1 cellular context compared by ENCODE assay signal in the genomic region with DNA sequence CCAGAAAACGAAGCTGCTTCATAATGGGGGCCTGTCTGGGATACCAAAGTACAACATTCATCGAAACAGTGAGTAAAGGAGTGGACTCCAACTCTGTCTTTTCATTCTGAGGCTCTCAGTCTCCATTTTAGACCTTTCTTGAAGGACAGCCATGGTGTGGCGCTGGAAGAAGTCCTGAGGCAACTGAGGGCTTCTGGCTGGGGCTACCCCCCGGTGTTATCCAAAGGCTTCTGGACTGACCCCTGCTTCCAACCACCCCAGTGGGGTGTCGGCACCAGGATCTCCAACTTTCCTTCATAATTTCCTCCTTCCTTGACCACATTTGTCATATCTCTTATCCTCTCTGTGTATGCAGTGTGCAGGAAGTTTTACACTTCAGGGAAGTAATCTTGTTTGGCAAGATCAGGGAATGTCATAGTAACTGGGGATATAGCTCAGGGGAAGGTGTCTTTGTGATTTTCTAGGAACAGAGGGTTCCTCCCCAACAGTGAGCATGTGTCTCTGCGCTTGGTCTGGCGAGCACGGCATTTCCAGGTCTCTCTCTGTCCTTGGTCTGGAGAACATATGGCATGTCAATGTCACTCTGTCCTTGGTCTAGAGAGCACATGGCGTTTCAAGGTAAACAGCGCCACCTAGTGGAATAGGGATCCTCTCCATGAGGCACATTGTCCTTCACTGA.
TF ChIP-seq lines count a peak whose summit lies in the region.

No MANE protein-coding gene starts in this region.

TF ChIP-seq in HepG2, 621 proteins besides CTCF, POLR2A, EP300 and RAD21 (continued from another document and continues in another):
- TF ChIP-seq ZNF577 (CRISPR knock-in tag; IDR thresholded peaks at IDR 0.05; ENCODE audit: borderline replicate concordance, low read depth), result no peak
- TF ChIP-seq ZFP82 (CRISPR knock-in tag; IDR thresholded peaks at IDR 0.05; ENCODE audit: borderline replicate concordance), result no peak
- TF ChIP-seq, protein P1, sequence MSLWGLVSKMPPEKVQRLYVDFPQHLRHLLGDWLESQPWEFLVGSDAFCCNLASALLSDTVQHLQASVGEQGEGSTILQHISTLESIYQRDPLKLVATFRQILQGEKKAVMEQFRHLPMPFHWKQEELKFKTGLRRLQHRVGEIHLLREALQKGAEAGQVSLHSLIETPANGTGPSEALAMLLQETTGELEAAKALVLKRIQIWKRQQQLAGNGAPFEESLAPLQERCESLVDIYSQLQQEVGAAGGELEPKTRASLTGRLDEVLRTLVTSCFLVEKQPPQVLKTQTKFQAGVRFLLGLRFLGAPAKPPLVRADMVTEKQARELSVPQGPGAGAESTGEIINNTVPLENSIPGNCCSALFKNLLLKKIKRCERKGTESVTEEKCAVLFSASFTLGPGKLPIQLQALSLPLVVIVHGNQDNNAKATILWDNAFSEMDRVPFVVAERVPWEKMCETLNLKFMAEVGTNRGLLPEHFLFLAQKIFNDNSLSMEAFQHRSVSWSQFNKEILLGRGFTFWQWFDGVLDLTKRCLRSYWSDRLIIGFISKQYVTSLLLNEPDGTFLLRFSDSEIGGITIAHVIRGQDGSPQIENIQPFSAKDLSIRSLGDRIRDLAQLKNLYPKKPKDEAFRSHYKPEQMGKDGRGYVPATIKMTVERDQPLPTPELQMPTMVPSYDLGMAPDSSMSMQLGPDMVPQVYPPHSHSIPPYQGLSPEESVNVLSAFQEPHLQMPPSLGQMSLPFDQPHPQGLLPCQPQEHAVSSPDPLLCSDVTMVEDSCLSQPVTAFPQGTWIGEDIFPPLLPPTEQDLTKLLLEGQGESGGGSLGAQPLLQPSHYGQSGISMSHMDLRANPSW (CRISPR knock-in tag; IDR thresholded peaks at IDR 0.05; ENCODE audit: borderline replicate concordance), result no peak
- TF ChIP-seq, protein P2, sequence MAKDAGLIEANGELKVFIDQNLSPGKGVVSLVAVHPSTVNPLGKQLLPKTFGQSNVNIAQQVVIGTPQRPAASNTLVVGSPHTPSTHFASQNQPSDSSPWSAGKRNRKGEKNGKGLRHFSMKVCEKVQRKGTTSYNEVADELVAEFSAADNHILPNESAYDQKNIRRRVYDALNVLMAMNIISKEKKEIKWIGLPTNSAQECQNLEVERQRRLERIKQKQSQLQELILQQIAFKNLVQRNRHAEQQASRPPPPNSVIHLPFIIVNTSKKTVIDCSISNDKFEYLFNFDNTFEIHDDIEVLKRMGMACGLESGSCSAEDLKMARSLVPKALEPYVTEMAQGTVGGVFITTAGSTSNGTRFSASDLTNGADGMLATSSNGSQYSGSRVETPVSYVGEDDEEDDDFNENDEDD (CRISPR knock-in tag; IDR thresholded peaks at IDR 0.05; ENCODE audit: borderline replicate concordance), result peak; percentile 59; the same call in 1 of the 2 replicates
- TF ChIP-seq TCF7L2 (IDR thresholded peaks at IDR 0.05; ENCODE audit: low read depth, low read length), result no peak
- TF ChIP-seq MIER2 (CRISPR knock-in tag; IDR thresholded peaks at IDR 0.05), result peak; percentile 77; the same call in 1 of the 2 replicates
- TF ChIP-seq TMF1 (CRISPR knock-in tag; IDR thresholded peaks at IDR 0.05; ENCODE audit: low read depth), result no peak
- TF ChIP-seq DNMT1 (CRISPR knock-in tag; IDR thresholded peaks at IDR 0.05), result no peak
- TF ChIP-seq GLI4 (CRISPR knock-in tag; IDR thresholded peaks at IDR 0.05; ENCODE audit: borderline replicate concordance), result no peak
- TF ChIP-seq, protein P3, sequence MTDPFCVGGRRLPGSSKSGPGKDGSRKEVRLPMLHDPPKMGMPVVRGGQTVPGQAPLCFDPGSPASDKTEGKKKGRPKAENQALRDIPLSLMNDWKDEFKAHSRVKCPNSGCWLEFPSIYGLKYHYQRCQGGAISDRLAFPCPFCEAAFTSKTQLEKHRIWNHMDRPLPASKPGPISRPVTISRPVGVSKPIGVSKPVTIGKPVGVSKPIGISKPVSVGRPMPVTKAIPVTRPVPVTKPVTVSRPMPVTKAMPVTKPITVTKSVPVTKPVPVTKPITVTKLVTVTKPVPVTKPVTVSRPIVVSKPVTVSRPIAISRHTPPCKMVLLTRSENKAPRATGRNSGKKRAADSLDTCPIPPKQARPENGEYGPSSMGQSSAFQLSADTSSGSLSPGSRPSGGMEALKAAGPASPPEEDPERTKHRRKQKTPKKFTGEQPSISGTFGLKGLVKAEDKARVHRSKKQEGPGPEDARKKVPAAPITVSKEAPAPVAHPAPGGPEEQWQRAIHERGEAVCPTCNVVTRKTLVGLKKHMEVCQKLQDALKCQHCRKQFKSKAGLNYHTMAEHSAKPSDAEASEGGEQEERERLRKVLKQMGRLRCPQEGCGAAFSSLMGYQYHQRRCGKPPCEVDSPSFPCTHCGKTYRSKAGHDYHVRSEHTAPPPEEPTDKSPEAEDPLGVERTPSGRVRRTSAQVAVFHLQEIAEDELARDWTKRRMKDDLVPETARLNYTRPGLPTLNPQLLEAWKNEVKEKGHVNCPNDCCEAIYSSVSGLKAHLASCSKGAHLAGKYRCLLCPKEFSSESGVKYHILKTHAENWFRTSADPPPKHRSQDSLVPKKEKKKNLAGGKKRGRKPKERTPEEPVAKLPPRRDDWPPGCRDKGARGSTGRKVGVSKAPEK (CRISPR knock-in tag; IDR thresholded peaks at IDR 0.05; ENCODE audit: borderline replicate concordance), result no peak
- 0 out of 2 replicates have a peak, but pooled peaks have one; percentile 49 for TF ChIP-seq ZNF317 (CRISPR knock-in tag; IDR thresholded peaks at IDR 0.05)
- no peak for TF ChIP-seq ELF4 (CRISPR knock-in tag; IDR thresholded peaks at IDR 0.05; ENCODE audit: borderline replicate concordance)
- TF ChIP-seq HCFC1 (IDR thresholded peaks at IDR 0.05; ENCODE audit: low read depth, low read length), result no peak
- no peak for TF ChIP-seq KDM1A (CRISPR knock-in tag; IDR thresholded peaks at IDR 0.05)
- TF ChIP-seq, protein P4, sequence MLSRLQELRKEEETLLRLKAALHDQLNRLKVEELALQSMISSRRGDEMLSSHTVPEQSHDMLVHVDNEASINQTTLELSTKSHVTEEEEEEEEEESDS (CRISPR knock-in tag; IDR thresholded peaks at IDR 0.05; ENCODE audit: borderline replicate concordance), result no peak
- TF ChIP-seq SP4 (CRISPR knock-in tag; IDR thresholded peaks at IDR 0.05), result no peak
- TF ChIP-seq ZNF570 (CRISPR knock-in tag; IDR thresholded peaks at IDR 0.05; ENCODE audit: borderline replicate concordance), result no peak
- peak; percentile 33; the same call in 1 of the 2 replicates for TF ChIP-seq CEBPG (CRISPR knock-in tag; IDR thresholded peaks at IDR 0.05)
- TF ChIP-seq DMAP1 (CRISPR knock-in tag; IDR thresholded peaks at IDR 0.05), result peak; percentile 54
- TF ChIP-seq, protein P5, sequence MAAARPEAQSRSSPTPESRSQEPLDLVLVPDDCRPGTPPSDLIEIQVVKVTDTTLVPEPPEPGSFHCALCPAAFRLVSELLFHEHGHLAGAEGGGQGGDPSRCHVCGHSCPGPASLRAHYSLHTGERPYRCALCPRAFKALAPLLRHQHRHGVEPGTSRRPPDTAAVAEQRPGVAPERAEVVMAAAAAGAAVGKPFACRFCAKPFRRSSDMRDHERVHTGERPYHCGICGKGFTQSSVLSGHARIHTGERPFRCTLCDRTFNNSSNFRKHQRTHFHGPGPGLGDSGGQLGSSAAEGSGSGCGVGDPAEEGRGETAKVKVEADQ (CRISPR knock-in tag; IDR thresholded peaks at IDR 0.05; ENCODE audit: borderline replicate concordance), result no peak
- TF ChIP-seq TBX2 (CRISPR knock-in tag; IDR thresholded peaks at IDR 0.05; ENCODE audit: borderline replicate concordance), result no peak
- no peak for TF ChIP-seq CEBPB (IDR thresholded peaks at IDR 0.05; ENCODE audit: borderline replicate concordance, low read depth, low read length)
- no peak for TF ChIP-seq HDAC6 (IDR thresholded peaks at IDR 0.05; ENCODE audit: low read depth, low read length)
- 0 out of 2 replicates have a peak, but pooled peaks have one; percentile 36 for TF ChIP-seq RELA (CRISPR knock-in tag; IDR thresholded peaks at IDR 0.05)
- TF ChIP-seq, protein P6, sequence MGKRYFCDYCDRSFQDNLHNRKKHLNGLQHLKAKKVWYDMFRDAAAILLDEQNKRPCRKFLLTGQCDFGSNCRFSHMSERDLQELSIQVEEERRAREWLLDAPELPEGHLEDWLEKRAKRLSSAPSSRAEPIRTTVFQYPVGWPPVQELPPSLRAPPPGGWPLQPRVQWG (CRISPR knock-in tag; IDR thresholded peaks at IDR 0.05; ENCODE audit: borderline replicate concordance, low read depth), result no peak
- TF ChIP-seq NFATC3 (CRISPR knock-in tag; IDR thresholded peaks at IDR 0.05), result no peak
- TF ChIP-seq, protein P7, sequence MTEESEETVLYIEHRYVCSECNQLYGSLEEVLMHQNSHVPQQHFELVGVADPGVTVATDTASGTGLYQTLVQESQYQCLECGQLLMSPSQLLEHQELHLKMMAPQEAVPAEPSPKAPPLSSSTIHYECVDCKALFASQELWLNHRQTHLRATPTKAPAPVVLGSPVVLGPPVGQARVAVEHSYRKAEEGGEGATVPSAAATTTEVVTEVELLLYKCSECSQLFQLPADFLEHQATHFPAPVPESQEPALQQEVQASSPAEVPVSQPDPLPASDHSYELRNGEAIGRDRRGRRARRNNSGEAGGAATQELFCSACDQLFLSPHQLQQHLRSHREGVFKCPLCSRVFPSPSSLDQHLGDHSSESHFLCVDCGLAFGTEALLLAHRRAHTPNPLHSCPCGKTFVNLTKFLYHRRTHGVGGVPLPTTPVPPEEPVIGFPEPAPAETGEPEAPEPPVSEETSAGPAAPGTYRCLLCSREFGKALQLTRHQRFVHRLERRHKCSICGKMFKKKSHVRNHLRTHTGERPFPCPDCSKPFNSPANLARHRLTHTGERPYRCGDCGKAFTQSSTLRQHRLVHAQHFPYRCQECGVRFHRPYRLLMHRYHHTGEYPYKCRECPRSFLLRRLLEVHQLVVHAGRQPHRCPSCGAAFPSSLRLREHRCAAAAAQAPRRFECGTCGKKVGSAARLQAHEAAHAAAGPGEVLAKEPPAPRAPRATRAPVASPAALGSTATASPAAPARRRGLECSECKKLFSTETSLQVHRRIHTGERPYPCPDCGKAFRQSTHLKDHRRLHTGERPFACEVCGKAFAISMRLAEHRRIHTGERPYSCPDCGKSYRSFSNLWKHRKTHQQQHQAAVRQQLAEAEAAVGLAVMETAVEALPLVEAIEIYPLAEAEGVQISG (CRISPR knock-in tag; IDR thresholded peaks at IDR 0.05), result peak; percentile 34; the same call in 1 of the 2 replicates
- no peak for TF ChIP-seq TAF1 (CRISPR knock-in tag; IDR thresholded peaks at IDR 0.05)
- no peak for TF ChIP-seq ZFY (CRISPR knock-in tag; IDR thresholded peaks at IDR 0.05)
- TF ChIP-seq NR2C2 (CRISPR knock-in tag; IDR thresholded peaks at IDR 0.05; ENCODE audit: borderline replicate concordance), result no peak
- TF ChIP-seq, protein P8, sequence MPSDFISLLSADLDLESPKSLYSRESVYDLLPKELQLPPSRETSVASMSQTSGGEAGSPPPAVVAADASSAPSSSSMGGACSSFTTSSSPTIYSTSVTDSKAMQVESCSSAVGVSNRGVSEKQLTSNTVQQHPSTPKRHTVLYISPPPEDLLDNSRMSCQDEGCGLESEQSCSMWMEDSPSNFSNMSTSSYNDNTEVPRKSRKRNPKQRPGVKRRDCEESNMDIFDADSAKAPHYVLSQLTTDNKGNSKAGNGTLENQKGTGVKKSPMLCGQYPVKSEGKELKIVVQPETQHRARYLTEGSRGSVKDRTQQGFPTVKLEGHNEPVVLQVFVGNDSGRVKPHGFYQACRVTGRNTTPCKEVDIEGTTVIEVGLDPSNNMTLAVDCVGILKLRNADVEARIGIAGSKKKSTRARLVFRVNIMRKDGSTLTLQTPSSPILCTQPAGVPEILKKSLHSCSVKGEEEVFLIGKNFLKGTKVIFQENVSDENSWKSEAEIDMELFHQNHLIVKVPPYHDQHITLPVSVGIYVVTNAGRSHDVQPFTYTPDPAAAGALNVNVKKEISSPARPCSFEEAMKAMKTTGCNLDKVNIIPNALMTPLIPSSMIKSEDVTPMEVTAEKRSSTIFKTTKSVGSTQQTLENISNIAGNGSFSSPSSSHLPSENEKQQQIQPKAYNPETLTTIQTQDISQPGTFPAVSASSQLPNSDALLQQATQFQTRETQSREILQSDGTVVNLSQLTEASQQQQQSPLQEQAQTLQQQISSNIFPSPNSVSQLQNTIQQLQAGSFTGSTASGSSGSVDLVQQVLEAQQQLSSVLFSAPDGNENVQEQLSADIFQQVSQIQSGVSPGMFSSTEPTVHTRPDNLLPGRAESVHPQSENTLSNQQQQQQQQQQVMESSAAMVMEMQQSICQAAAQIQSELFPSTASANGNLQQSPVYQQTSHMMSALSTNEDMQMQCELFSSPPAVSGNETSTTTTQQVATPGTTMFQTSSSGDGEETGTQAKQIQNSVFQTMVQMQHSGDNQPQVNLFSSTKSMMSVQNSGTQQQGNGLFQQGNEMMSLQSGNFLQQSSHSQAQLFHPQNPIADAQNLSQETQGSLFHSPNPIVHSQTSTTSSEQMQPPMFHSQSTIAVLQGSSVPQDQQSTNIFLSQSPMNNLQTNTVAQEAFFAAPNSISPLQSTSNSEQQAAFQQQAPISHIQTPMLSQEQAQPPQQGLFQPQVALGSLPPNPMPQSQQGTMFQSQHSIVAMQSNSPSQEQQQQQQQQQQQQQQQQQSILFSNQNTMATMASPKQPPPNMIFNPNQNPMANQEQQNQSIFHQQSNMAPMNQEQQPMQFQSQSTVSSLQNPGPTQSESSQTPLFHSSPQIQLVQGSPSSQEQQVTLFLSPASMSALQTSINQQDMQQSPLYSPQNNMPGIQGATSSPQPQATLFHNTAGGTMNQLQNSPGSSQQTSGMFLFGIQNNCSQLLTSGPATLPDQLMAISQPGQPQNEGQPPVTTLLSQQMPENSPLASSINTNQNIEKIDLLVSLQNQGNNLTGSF (CRISPR knock-in tag; IDR thresholded peaks at IDR 0.05), result no peak
- TF ChIP-seq, protein P9, sequence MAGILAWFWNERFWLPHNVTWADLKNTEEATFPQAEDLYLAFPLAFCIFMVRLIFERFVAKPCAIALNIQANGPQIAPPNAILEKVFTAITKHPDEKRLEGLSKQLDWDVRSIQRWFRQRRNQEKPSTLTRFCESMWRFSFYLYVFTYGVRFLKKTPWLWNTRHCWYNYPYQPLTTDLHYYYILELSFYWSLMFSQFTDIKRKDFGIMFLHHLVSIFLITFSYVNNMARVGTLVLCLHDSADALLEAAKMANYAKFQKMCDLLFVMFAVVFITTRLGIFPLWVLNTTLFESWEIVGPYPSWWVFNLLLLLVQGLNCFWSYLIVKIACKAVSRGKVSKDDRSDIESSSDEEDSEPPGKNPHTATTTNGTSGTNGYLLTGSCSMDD (CRISPR knock-in tag; IDR thresholded peaks at IDR 0.05), result no peak
- TF ChIP-seq NFE2L1 (CRISPR knock-in tag; IDR thresholded peaks at IDR 0.05; ENCODE audit: borderline replicate concordance), result no peak
- no peak for TF ChIP-seq REL (CRISPR knock-in tag; conservative IDR thresholded peaks at IDR 0.05)
- TF ChIP-seq ZNF709 (CRISPR knock-in tag; IDR thresholded peaks at IDR 0.05), result no peak
- TF ChIP-seq ZNF468 (CRISPR knock-in tag; IDR thresholded peaks at IDR 0.05), result no peak
- no peak for TF ChIP-seq ZNF234 (CRISPR knock-in tag; conservative IDR thresholded peaks at IDR 0.05)
- no peak for TF ChIP-seq SOX13 (IDR thresholded peaks at IDR 0.05)
- peak in 1 of 2 experiments; percentile 36; a peak in 1 of 4 replicates for TF ChIP-seq SOX13 (CRISPR knock-in tag; conservative IDR thresholded peaks at IDR 0.05 in 1 of 2, IDR thresholded peaks at IDR 0.05 in 1 of 2)
- TF ChIP-seq ZNF749 (CRISPR knock-in tag; IDR thresholded peaks at IDR 0.05; ENCODE audit: borderline replicate concordance), result no peak
